15 cellular contexts compared by ENCODE assay signal in genomic region chr1:81505831-81506230, GRCh38.
DNase-seq lines count a peak whose midpoint lies in the region; ATAC-seq and TF ChIP-seq lines count a peak whose summit lies in the region.
"Had no signal": no experiment of that assay in that cellular context is flagged by ENCODE, and none has a peak within 500 bp of the region (broad histone marks: within the 10 kb centered on the region; RNA-seq: fewer than 3 reads in every experiment).

No MANE protein-coding gene starts in this region.

- peaks cover 10% of the 10 kb centered on the region for H3K4me1 ChIP-seq in OCI-LY7 (ENCODE audit: insufficient read depth, low read length, poor library complexity, severe bottlenecking)
- H3K4me1 ChIP-seq: Peyer's patch had no signal

- POLR2A ChIA-PET in OCI-LY7 (lab: Charles Lee), result no interaction called here
- POLR2A ChIA-PET in activated CD4-positive, alpha-beta memory T cell treated with anti-CD3 and anti-CD28 coated beads for 36 hours (lab: Charles Lee), result no interaction called here

- no peak overlapping the region for H3K4me3 Mint-ChIP-seq in activated CD4-positive, alpha-beta memory T cell treated with anti-CD3 and anti-CD28 coated beads for 36 hours
- no peak overlapping the region for H3K4me3 Mint-ChIP-seq in activated T-helper 17 cell treated with anti-CD3 and anti-CD28 coated beads, Interleukin-2, amount 50 U/mL, for 72 hours
- H3K4me3 Mint-ChIP-seq: CD4-positive, alpha-beta memory T cell had no signal

- no peaks in the 10 kb centered on the region for H4K20me1 ChIP-seq in OCI-LY7 (ENCODE audit: insufficient read depth, low read length)

- no peaks in the 10 kb centered on the region for H3K79me2 ChIP-seq in OCI-LY7 (ENCODE audit: insufficient read depth, low read depth, low read length)

- no peak for TF ChIP-seq CTCF in OCI-LY7 (conservative IDR thresholded peaks at IDR 0.05; ENCODE audit: low read length)

- no peak overlapping the region for H2AFZ ChIP-seq in OCI-LY7 (ENCODE audit: low read length)

- peak; percentile 88 for ATAC-seq in GM18861 (IDR thresholded peaks at IDR 0.05; ENCODE audit: unreplicated experiment)
- peak; percentile 99 for ATAC-seq in GM21526 (IDR thresholded peaks at IDR 0.05; ENCODE audit: low FRiP score, unreplicated experiment)
- ATAC-seq in HG03060 (IDR thresholded peaks at IDR 0.05; ENCODE audit: low read depth, unreplicated experiment), result peak; percentile 99
- ATAC-seq in activated T-helper 17 cell treated with anti-CD3 and anti-CD28 coated beads, Interleukin-2, amount 50 U/mL, for 72 hours (replicated peaks), result no peak

- H3K4me1 Mint-ChIP-seq in activated CD4-positive, alpha-beta memory T cell treated with anti-CD3 and anti-CD28 coated beads for 36 hours (ENCODE audit: low read depth), result no peaks in the 10 kb centered on the region
- no peaks in the 10 kb centered on the region for H3K4me1 Mint-ChIP-seq in activated T-helper 17 cell treated with anti-CD3 and anti-CD28 coated beads, Interleukin-2, amount 50 U/mL, for 72 hours
- H3K4me1 Mint-ChIP-seq: CD4-positive, alpha-beta memory T cell had no signal

- no peaks in the 10 kb centered on the region for H3K27me3 Mint-ChIP-seq in activated CD4-positive, alpha-beta memory T cell treated with anti-CD3 and anti-CD28 coated beads for 36 hours
- H3K27me3 Mint-ChIP-seq in activated T-helper 17 cell treated with anti-CD3 and anti-CD28 coated beads, Interleukin-2, amount 50 U/mL, for 72 hours, result no peaks in the 10 kb centered on the region
- H3K27me3 Mint-ChIP-seq: CD4-positive, alpha-beta memory T cell had no signal

- intact Hi-C loops in OCI-LY7 (cut with micrococcal nuclease; ENCODE audit: unreplicated experiment), result no loop called here
- intact Hi-C loops in activated CD4-positive, alpha-beta memory T cell treated with anti-CD3 and anti-CD28 coated beads for 36 hours (cut with micrococcal nuclease), result no loop called here

- H3K4me3 ChIP-seq in OCI-LY7 (ENCODE audit: low read depth, low read length, poor library complexity, severe bottlenecking), result no peak overlapping the region
- H3K4me3 ChIP-seq: Peyer's patch, smooth muscle cell had no signal

- no peaks in the 10 kb centered on the region for H3K9me3 ChIP-seq in OCI-LY7 (ENCODE audit: low read length)
- H3K9me3 ChIP-seq: Peyer's patch had no signal

- H3K36me3 Mint-ChIP-seq in activated CD4-positive, alpha-beta memory T cell treated with anti-CD3 and anti-CD28 coated beads for 36 hours, result no peaks in the 10 kb centered on the region
- no peaks in the 10 kb centered on the region for H3K36me3 Mint-ChIP-seq in activated T-helper 17 cell treated with anti-CD3 and anti-CD28 coated beads, Interleukin-2, amount 50 U/mL, for 72 hours (ENCODE audit: low read depth)
- H3K36me3 Mint-ChIP-seq: CD4-positive, alpha-beta memory T cell had no signal

- CTCF ChIA-PET in OCI-LY7 (lab: Charles Lee; ENCODE audit: unreplicated experiment), result no interaction called here
- CTCF ChIA-PET in activated CD4-positive, alpha-beta memory T cell treated with anti-CD3 and anti-CD28 coated beads for 36 hours (lab: Charles Lee), result no interaction called here

- H3K9me3 Mint-ChIP-seq in activated CD4-positive, alpha-beta memory T cell treated with anti-CD3 and anti-CD28 coated beads for 36 hours, result no peaks in the 10 kb centered on the region
- peaks cover 9% of the 10 kb centered on the region for H3K9me3 Mint-ChIP-seq in activated T-helper 17 cell treated with anti-CD3 and anti-CD28 coated beads, Interleukin-2, amount 50 U/mL, for 72 hours

- H3K9me2 ChIP-seq in OCI-LY7 (ENCODE audit: insufficient read depth, low read length), result no peaks in the 10 kb centered on the region

- no peak overlapping the region for H3K27ac ChIP-seq in OCI-LY7 (ENCODE audit: low read depth, low read length, poor library complexity, severe bottlenecking)
- H3K27ac ChIP-seq: VCaP had no signal

- H3K27ac Mint-ChIP-seq in activated CD4-positive, alpha-beta memory T cell treated with anti-CD3 and anti-CD28 coated beads for 36 hours, result no peak overlapping the region
- H3K27ac Mint-ChIP-seq in activated T-helper 17 cell treated with anti-CD3 and anti-CD28 coated beads, Interleukin-2, amount 50 U/mL, for 72 hours, result no peak overlapping the region

- DNase-seq in OCI-LY7 (ENCODE audit: low spot score), result peak; percentile 43
- DNase-seq in NCI-H774 (lab: John Stamatoyannopoulos, UW), result no peak
- no peak for DNase-seq in NCI-H446 (lab: John Stamatoyannopoulos, UW)
- DNase-seq in activated CD4-positive, alpha-beta memory T cell treated with anti-CD3 and anti-CD28 coated beads for 36 hours, result no peak
- DNase-seq: activated effector memory CD4-positive, alpha-beta T cell treated with anti-CD3 and anti-CD28 coated beads, Interleukin-2, amount 50 U/mL, for 16 hours; caudate nucleus; CD4-positive, alpha-beta memory T cell; NCI-H1694 treated with DMSO at 0.1 percent for 48 hours; Peyer's patch had no signal

- no TSS peak for BruUV-seq in OCI-LY7 (replicated peaks; lab: Mats Ljungman, UMichigan)

- no peaks in the 10 kb centered on the region for H3K36me3 ChIP-seq in OCI-LY7 (ENCODE audit: insufficient read depth, low read length)
- H3K36me3 ChIP-seq: Peyer's patch had no signal

- peak overlapping the region; percentile 44 for H3K4me2 ChIP-seq in OCI-LY7 (ENCODE audit: low read length)
- H3K4me2 ChIP-seq: smooth muscle cell had no signal
